In genomic region chr18:10516078-10516477, GRCh38 we compare ENCODE assay signal across 16 cellular contexts.
"Had no signal": no experiment of that assay in that cellular context is flagged by ENCODE, and none has a peak within 500 bp of the region (broad histone marks: within the 10 kb centered on the region; RNA-seq: fewer than 3 reads in every experiment).

No MANE protein-coding gene starts in this region.

- H3K27me3 ChIP-seq: cardiac muscle cell, left lung, transverse colon had no signal

- H3K9me3 ChIP-seq: gastrocnemius medialis, left lung, transverse colon had no signal

- ATAC-seq: gastrocnemius medialis; left lung; naive thymus-derived CD4-positive, alpha-beta T cell; right cardiac atrium had no signal

- H3K36me3 ChIP-seq: cardiac muscle cell, gastrocnemius medialis, left lung, transverse colon had no signal

- DNase-seq: cerebellar nuclear complex; cortex of kidney; dorsolateral prefrontal cortex; effector CD8-positive, alpha-beta T cell; gastrocnemius medialis; immature natural killer cell; left lung; mesendoderm; naive thymus-derived CD4-positive, alpha-beta T cell; small intestine; stimulated activated CD4-positive, alpha-beta T cell treated with anti-CD3 and anti-CD28 coated beads, Interleukin-12 subunit alpha, Interleukin-12 subunit beta, amount 100 ng/mL, for 4 hours; stimulated activated naive CD4-positive, alpha-beta T cell treated with Interleukin-2 at 50 U/mL for 16 hours; transverse colon had no signal

- H3K4me3 ChIP-seq: cardiac muscle cell, dorsolateral prefrontal cortex, gastrocnemius medialis, left lung, lung, transverse colon had no signal

- H3K27ac ChIP-seq: cardiac muscle cell, left lung, transverse colon had no signal
